ENCODE assay signal across 31 cellular contexts in the genomic region with DNA sequence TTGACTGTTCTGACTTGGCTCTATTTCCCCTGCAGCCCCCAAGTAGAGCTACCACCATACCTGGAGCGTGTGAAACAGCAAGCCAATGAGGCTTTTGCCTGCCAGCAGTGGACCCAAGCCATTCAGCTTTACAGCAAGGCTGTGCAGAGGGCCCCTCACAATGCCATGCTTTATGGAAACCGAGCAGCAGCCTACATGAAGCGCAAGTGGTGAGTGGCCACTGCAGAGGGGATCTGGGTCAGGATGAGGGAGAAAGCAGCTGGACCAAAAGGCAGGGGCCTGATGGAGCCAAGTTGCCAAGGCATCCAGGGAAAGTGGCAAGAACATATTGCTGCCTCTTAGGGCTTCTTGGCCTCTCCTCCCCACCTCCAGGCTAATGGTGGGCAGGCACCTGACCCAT. TPM values are rescaled to one million over a fixed set of nuclear protein-coding genes. Genes with fewer than 3 reads are reported as not detected.
DNase-seq lines count a peak whose midpoint lies in the region; ATAC-seq, FAIRE-seq and TF ChIP-seq lines count a peak whose summit lies in the region.
"Had no signal": no experiment of that assay in that cellular context is flagged by ENCODE, and none has a peak within 500 bp of the region (broad histone marks: within the 10 kb centered on the region; RNA-seq: fewer than 3 reads in every experiment).

No MANE protein-coding gene starts in this region.

- no peak overlapping the region for H4K5ac ChIP-seq in H1 (ENCODE audit: insufficient read length, low read depth, low read length)

- no peaks in the 10 kb centered on the region for H3K23me2 ChIP-seq in H1 (ENCODE audit: low read depth, low read length)

- no peaks in the 10 kb centered on the region for H3K9me3 Mint-ChIP-seq in mesothelial cell of epicardium
- no peaks in the 10 kb centered on the region for H3K9me3 Mint-ChIP-seq in stimulated activated effector memory CD8-positive, alpha-beta T cell treated with anti-CD3 and anti-CD28 coated beads, Interleukin-12 subunit alpha, Interleukin-12 subunit beta, amount 100 ng/mL, for 72 hours
- H3K9me3 Mint-ChIP-seq in stimulated activated memory B cell treated with anti-CD40 and anti-IgM and Interleukin-4, amounts not matched to agents 10 μg/mL and 1 μg/mL and 100 μg/mL, for 72 hours, result no peaks in the 10 kb centered on the region
- H3K9me3 Mint-ChIP-seq: activated naive CD4-positive, alpha-beta T cell treated with anti-CD3 and anti-CD28 coated beads for 36 hours; nephron progenitor cell; T-cell had no signal

- H2BK5ac ChIP-seq in H1 (ENCODE audit: low read depth, low read length), result no peak overlapping the region

- no peak overlapping the region for H3K4me2 ChIP-seq in H1 (ENCODE audit: insufficient read depth in 1 of 2, low read depth in 2 of 2, low read length in 2 of 2)

- H3K4me1 Mint-ChIP-seq in mesothelial cell of epicardium, result peaks cover 37% of the 10 kb centered on the region
- H3K4me1 Mint-ChIP-seq in stimulated activated effector memory CD8-positive, alpha-beta T cell treated with anti-CD3 and anti-CD28 coated beads, Interleukin-12 subunit alpha, Interleukin-12 subunit beta, amount 100 ng/mL, for 72 hours, result no peaks in the 10 kb centered on the region
- H3K4me1 Mint-ChIP-seq in stimulated activated memory B cell treated with anti-CD40 and anti-IgM and Interleukin-4, amounts not matched to agents 10 μg/mL and 1 μg/mL and 100 μg/mL, for 72 hours, result peaks cover 5% of the 10 kb centered on the region

- no peak for TF ChIP-seq RAD21 in H1 (IDR thresholded peaks at IDR 0.05 in 1 of 2, conservative IDR thresholded peaks at IDR 0.05 in 1 of 2; ENCODE audit: low read depth in 2 of 2, low read length in 2 of 2)

- H2BK20ac ChIP-seq in H1 (ENCODE audit: low read length), result no peak overlapping the region

- ATAC-seq in stimulated activated effector memory CD8-positive, alpha-beta T cell treated with anti-CD3 and anti-CD28 coated beads, Interleukin-12 subunit alpha, Interleukin-12 subunit beta, amount 100 ng/mL, for 72 hours, result no peak
- no peak for ATAC-seq in stimulated activated memory B cell treated with anti-CD40 and anti-IgM and Interleukin-4, amounts not matched to agents 10 μg/mL and 1 μg/mL and 100 μg/mL, for 72 hours
- ATAC-seq: activated CD4-positive, CD25-positive, alpha-beta regulatory T cell treated with anti-CD3 and anti-CD28 coated beads, Interleukin-2, amount 50 U/mL, for 24 hours; esophagus mucosa; left lobe of liver; Panc1; stimulated activated naive CD8-positive, alpha-beta T cell treated with anti-CD3 and anti-CD28 coated beads, Interleukin-15, Interleukin-2, amounts not matched to agents 100 U/mL and 50 U/mL, for 24 hours; T-cell had no signal

- H3K27me3 ChIP-seq in H1 (replicated peaks in 1 of 4; ENCODE audit: control insufficient read depth in 3 of 4, extremely low read depth in 1 of 4, insufficient read depth in 3 of 4, low read length in 3 of 4), result no peaks in the 10 kb centered on the region
- H3K27me3 ChIP-seq: colonic mucosa, MG63 had no signal

- H3K36me3 ChIP-seq in H1 (ENCODE audit: control insufficient read depth in 2 of 4, insufficient read depth in 4 of 4, low read length in 3 of 4), result no peaks in the 10 kb centered on the region; a peak in 1 of 8 replicates

- no peak overlapping the region for H3K9ac ChIP-seq in H1 (replicated peaks in 1 of 4; ENCODE audit: extremely low read depth in 1 of 4, low read depth in 3 of 4, low read length in 3 of 4)

- H3K79me2 ChIP-seq in H1 (ENCODE audit: control insufficient read depth in 1 of 2, insufficient read depth in 2 of 2, low read length in 2 of 2), result no peaks in the 10 kb centered on the region

- H3K27me3 Mint-ChIP-seq in mesothelial cell of epicardium (ENCODE audit: low read depth), result no peaks in the 10 kb centered on the region
- no peaks in the 10 kb centered on the region for H3K27me3 Mint-ChIP-seq in stimulated activated memory B cell treated with anti-CD40 and anti-IgM and Interleukin-4, amounts not matched to agents 10 μg/mL and 1 μg/mL and 100 μg/mL, for 72 hours
- H3K27me3 Mint-ChIP-seq: T-cell had no signal

- peaks cover 0 to 22% (median 11%) of the 10 kb centered on the region in 4 experiments; a peak in 6 of 7 replicates for H3K4me1 ChIP-seq in H1 (replicated peaks in 1 of 4; ENCODE audit: control insufficient read depth in 3 of 4, insufficient read depth in 4 of 4, low read length in 3 of 4)
- H3K4me1 ChIP-seq: colonic mucosa had no signal

- H3K56ac ChIP-seq in H1 (replicated peaks; ENCODE audit: insufficient read length, low read depth, low read length), result no peak overlapping the region

- peak overlapping the region; percentile 99 for H3K27ac ChIP-seq in RWPE1
- no peak overlapping the region for H3K27ac ChIP-seq in H1 (ENCODE audit: low read depth, low read length)
- H3K27ac ChIP-seq: colonic mucosa had no signal

- no peak overlapping the region for H4K91ac ChIP-seq in H1 (replicated peaks; ENCODE audit: insufficient read length, low read length)

- no peak for TF ChIP-seq EP300 in H1 (IDR thresholded peaks at IDR 0.05; ENCODE audit: borderline replicate concordance in 1 of 2, low read depth in 2 of 2, low read length in 2 of 2)

- no peak overlapping the region for H3K4me3 ChIP-seq in H1 (ENCODE audit: extremely low read depth in 1 of 4, insufficient read depth in 2 of 4, low read depth in 3 of 4, low read length in 4 of 4)
- H3K4me3 ChIP-seq: colonic mucosa, MG63 had no signal

- no peak overlapping the region for H3K14ac ChIP-seq in H1 (ENCODE audit: insufficient read length)

- no peak overlapping the region for H2AK5ac ChIP-seq in H1 (ENCODE audit: low read depth, low read length)

- WGBS in H1 (ENCODE audit: extremely low coverage in 1 of 2, insufficient coverage in 1 of 2, insufficient read length in 1 of 2, insufficient replicate concordance in 2 of 2, low coverage in 1 of 2, low lambda C conversion rate in 2 of 2, missing lambda C conversion rate in 1 of 2), 2 experiments, result 100% methylated on average over 2 of the region's 3 CpGs; no CpG with 5 or more reads in 1 of the 2 experiments

- DNase-seq in RWPE1 (ENCODE audit: low spot score), result no peak
- DNase-seq in H1 (ENCODE audit: low read depth in 1 of 2, low spot score in 2 of 2), result no peak
- DNase-seq in mesothelial cell of epicardium (ENCODE audit: low spot score in 2 of 2, unreplicated experiment in 2 of 2), result no peak
- DNase-seq in stimulated activated effector memory CD8-positive, alpha-beta T cell treated with anti-CD3 and anti-CD28 coated beads, Interleukin-12 subunit alpha, Interleukin-12 subunit beta, amount 100 ng/mL, for 72 hours (ENCODE audit: low spot score in 2 of 2), result no peak
- DNase-seq in EL, result no peak
- no peak for DNase-seq in GM10248 (ENCODE audit: extremely low spot score)
- DNase-seq: activated CD4-positive, alpha-beta T cell treated with anti-CD3 and anti-CD28 coated beads, Interleukin-2, amount 50 U/mL, for 48 hours; activated naive CD4-positive, alpha-beta T cell treated with anti-CD3 and anti-CD28 coated beads for 36 hours; amniotic stem cell; Caco-2; colonic mucosa; DND-41; effector memory CD4-positive, alpha-beta T cell; foreskin melanocyte; hippocampal formation; KG1; MG63; midbrain; NCI-H1105 treated with DMSO at 0.1 percent for 48 hours; NCI-H2029; NCI-H526; nephron progenitor cell; stimulated activated CD4-positive, alpha-beta T cell treated with anti-CD3 and anti-CD28 coated beads, Interleukin-15, amount 100 ng/mL, for 24 hours; stimulated activated naive CD8-positive, alpha-beta T cell treated with anti-CD3 and anti-CD28 coated beads, Interleukin-15, Interleukin-2, amounts not matched to agents 100 U/mL and 50 U/mL, for 24 hours; T-cell had no signal

- no peak for FAIRE-seq in H1 (lab: Jason Lieb, UNC)
- FAIRE-seq: TTC549 had no signal

- H2BK12ac ChIP-seq in H1 (ENCODE audit: low read depth, low read length), result no peak overlapping the region

- no peak for TF ChIP-seq POLR2A in H1 (IDR thresholded peaks at IDR 0.05; ENCODE audit: control extremely low read depth in 1 of 2, low read depth in 2 of 2, low read length in 2 of 2)

- CTCF ChIA-PET in RWPE1 (lab: Yijun Ruan, JAX) (interaction anchor here (0.7 to 4.5 kb wide), 8 partner anchors 9 to 361 kb away, joined by 3 to 21 read pairs (median 6); no protein-coding TSS in a partner anchor), H1 (lab: Charles Lee; ENCODE audit: partially characterized antibody) (interaction anchor here (0.5 to 17.9 kb wide), 32 partner anchors 7 to 365 kb away, joined by 3 to 321 read pairs (median 10); partner anchors contain the start of genes AHDC1, CD164L2, FCN3 and GPR3), GM10248 (lab: Yijun Ruan, JAX) (interaction anchor here (0.9 to 12.4 kb wide), 31 partner anchors 14 to 309 kb away, joined by 3 to 324 read pairs (median 6); partner anchors contain the start of genes AHDC1, CD164L2 and GPR3)

- peaks cover 4% of the 10 kb centered on the region for H3K36me3 Mint-ChIP-seq in mesothelial cell of epicardium
- peaks cover 65% of the 10 kb centered on the region for H3K36me3 Mint-ChIP-seq in stimulated activated effector memory CD8-positive, alpha-beta T cell treated with anti-CD3 and anti-CD28 coated beads, Interleukin-12 subunit alpha, Interleukin-12 subunit beta, amount 100 ng/mL, for 72 hours
- H3K36me3 Mint-ChIP-seq in stimulated activated memory B cell treated with anti-CD40 and anti-IgM and Interleukin-4, amounts not matched to agents 10 μg/mL and 1 μg/mL and 100 μg/mL, for 72 hours, result peaks cover 42% of the 10 kb centered on the region

- H3K4ac ChIP-seq in H1 (replicated peaks; ENCODE audit: insufficient read length, low read depth, low read length), result no peak overlapping the region

- no peak overlapping the region for H2AFZ ChIP-seq in H1 (ENCODE audit: low read length)

- no peak overlapping the region for H3K4me3 Mint-ChIP-seq in mesothelial cell of epicardium
- no peak overlapping the region for H3K4me3 Mint-ChIP-seq in stimulated activated effector memory CD8-positive, alpha-beta T cell treated with anti-CD3 and anti-CD28 coated beads, Interleukin-12 subunit alpha, Interleukin-12 subunit beta, amount 100 ng/mL, for 72 hours
- no peak overlapping the region for H3K4me3 Mint-ChIP-seq in stimulated activated memory B cell treated with anti-CD40 and anti-IgM and Interleukin-4, amounts not matched to agents 10 μg/mL and 1 μg/mL and 100 μg/mL, for 72 hours
- H3K4me3 Mint-ChIP-seq: activated naive CD4-positive, alpha-beta T cell treated with anti-CD3 and anti-CD28 coated beads for 36 hours; nephron progenitor cell; T-cell had no signal

- no peaks in the 10 kb centered on the region for H3K79me1 ChIP-seq in H1 (ENCODE audit: low read depth, low read length)

- POLR2A ChIA-PET in RWPE1 (lab: Yijun Ruan, JAX; ENCODE audit: low non-redundant PET), result no interaction called here
- POLR2A ChIA-PET in H1 (lab: Charles Lee; ENCODE audit: partially characterized antibody), result interaction anchor here (0.9 to 2.4 kb wide), 3 partner anchors 9 to 99 kb away, joined by 3 to 7 read pairs (median 3); no protein-coding TSS in a partner anchor
- POLR2A ChIA-PET in GM10248 (lab: Yijun Ruan, JAX), result no interaction called here

- H3K18ac ChIP-seq in H1 (ENCODE audit: extremely low read depth, low read length), result no peak overlapping the region

- H4K20me1 ChIP-seq in H1 (replicated peaks in 1 of 2; ENCODE audit: control insufficient read depth in 1 of 2, insufficient read depth in 2 of 2, low read length in 2 of 2), result no peaks in the 10 kb centered on the region

- H2BK120ac ChIP-seq in H1 (replicated peaks; ENCODE audit: low read depth, low read length), result no peak overlapping the region

- H3K23ac ChIP-seq in H1 (ENCODE audit: insufficient read length), result no peak overlapping the region

- H3K27ac Mint-ChIP-seq in mesothelial cell of epicardium, result peak overlapping the region; percentile 96
- H3K27ac Mint-ChIP-seq in stimulated activated effector memory CD8-positive, alpha-beta T cell treated with anti-CD3 and anti-CD28 coated beads, Interleukin-12 subunit alpha, Interleukin-12 subunit beta, amount 100 ng/mL, for 72 hours, result peak overlapping the region; percentile 69
- no peak overlapping the region for H3K27ac Mint-ChIP-seq in stimulated activated memory B cell treated with anti-CD40 and anti-IgM and Interleukin-4, amounts not matched to agents 10 μg/mL and 1 μg/mL and 100 μg/mL, for 72 hours
- H3K27ac Mint-ChIP-seq: activated naive CD4-positive, alpha-beta T cell treated with anti-CD3 and anti-CD28 coated beads for 36 hours; nephron progenitor cell; T-cell had no signal

- no peaks in the 10 kb centered on the region for H3K9me3 ChIP-seq in H1 (ENCODE audit: insufficient read depth in 2 of 2, low read depth in 1 of 2, low read length in 1 of 2)
- H3K9me3 ChIP-seq: Caco-2, colonic mucosa, MG63 had no signal

- H4K8ac ChIP-seq in H1 (ENCODE audit: extremely low read depth, insufficient read depth, low read length), result peak overlapping the region; percentile 6; the same call in 1 of the 2 replicates

- TF ChIP-seq CTCF in RWPE1 (conservative IDR thresholded peaks at IDR 0.05; ENCODE audit: low read depth) (no peak), H1 (IDR thresholded peaks at IDR 0.05; ENCODE audit: control extremely low read depth in 1 of 3, insufficient read depth in 1 of 3, low read depth in 1 of 3, low read length in 3 of 3) (no peak), mesothelial cell of epicardium (IDR thresholded peaks at IDR 0.05; ENCODE audit: unreplicated experiment) (no peak), GM10248 (IDR thresholded peaks at IDR 0.05; ENCODE audit: control extremely low read depth, extremely low read depth, low read depth, missing control alignments) (no peak)

- H2BK15ac ChIP-seq in H1 (ENCODE audit: low read length), result no peak overlapping the region

RNA-seq across cellular contexts. Expression of gene TMEM222, which starts 24.1 kb away (rescaled TPM):
- total RNA-seq in H1 (2021; fragmentation: NEBNext Ultra II Directional; extraction: Animal tissue kit (Norgen Biotek cat#: 25700)), result 25.1 and 27.0 TPM in 2 replicates
- 51.8 and 66.9 TPM in 2 replicates for polyA plus RNA-seq in H1 (2011; rRNA removed)
- polyA plus RNA-seq in H1 (2011; cell fraction: cytosol; rRNA removed), result 43.2 TPM
- 65.9 TPM for polyA plus RNA-seq in H1 (2011; cell fraction: nucleus; rRNA removed)
- 20.3 to 36.3 TPM (median 33.4 TPM) in 4 replicates for polyA plus RNA-seq in H1 (2012, experiment 1 of 2)
- polyA plus RNA-seq in H1 (2012, experiment 2 of 2), result 36.8 TPM
- 28.6 TPM for polyA plus RNA-seq in H1 (2013, experiment 1 of 2)
- 31.1 TPM for polyA plus RNA-seq in H1 (2013, experiment 2 of 2)
- 28.8 and 31.6 TPM in 2 replicates for polyA minus RNA-seq in H1 (2011; rRNA and poly(A)+ RNA removed)
- polyA minus RNA-seq in H1 (2011; cell fraction: cytosol; rRNA and poly(A)+ RNA removed), result 17.0 TPM
- 33.2 TPM for polyA minus RNA-seq in H1 (2011; cell fraction: nucleus; rRNA and poly(A)+ RNA removed)
- 36.0 to 39.1 TPM (median 37.2 TPM) in 3 replicates for total RNA-seq in mesothelial cell of epicardium

RNA-seq across cellular contexts. Expression of gene SYTL1, which starts 43.9 kb away (rescaled TPM):
- total RNA-seq in H1 (2021; fragmentation: NEBNext Ultra II Directional; extraction: Animal tissue kit (Norgen Biotek cat#: 25700)), result 6.4 and 8.8 TPM in 2 replicates
- 19.5 and 33.8 TPM in 2 replicates for polyA plus RNA-seq in H1 (2011; rRNA removed)
- 14.6 TPM for polyA plus RNA-seq in H1 (2011; cell fraction: cytosol; rRNA removed)
- 63.0 TPM for polyA plus RNA-seq in H1 (2011; cell fraction: nucleus; rRNA removed)
- 4.0 to 13.1 TPM (median 10.8 TPM) in 4 replicates for polyA plus RNA-seq in H1 (2012, experiment 1 of 2)
- polyA plus RNA-seq in H1 (2012, experiment 2 of 2), result 6.3 TPM
- 8.5 TPM for polyA plus RNA-seq in H1 (2013, experiment 1 of 2)
- polyA plus RNA-seq in H1 (2013, experiment 2 of 2), result 8.4 TPM
- polyA minus RNA-seq in H1 (2011; rRNA and poly(A)+ RNA removed), result 2.9 and 5.0 TPM in 2 replicates
- polyA minus RNA-seq in H1 (2011; cell fraction: cytosol; rRNA and poly(A)+ RNA removed), result 5.7 TPM
- polyA minus RNA-seq in H1 (2011; cell fraction: nucleus; rRNA and poly(A)+ RNA removed), result 13.1 TPM
- 41.0 to 42.8 TPM (median 42.2 TPM) in 3 replicates for total RNA-seq in mesothelial cell of epicardium
